Comparison of ENCODE assay signal across 9 cellular contexts in the genomic region with DNA sequence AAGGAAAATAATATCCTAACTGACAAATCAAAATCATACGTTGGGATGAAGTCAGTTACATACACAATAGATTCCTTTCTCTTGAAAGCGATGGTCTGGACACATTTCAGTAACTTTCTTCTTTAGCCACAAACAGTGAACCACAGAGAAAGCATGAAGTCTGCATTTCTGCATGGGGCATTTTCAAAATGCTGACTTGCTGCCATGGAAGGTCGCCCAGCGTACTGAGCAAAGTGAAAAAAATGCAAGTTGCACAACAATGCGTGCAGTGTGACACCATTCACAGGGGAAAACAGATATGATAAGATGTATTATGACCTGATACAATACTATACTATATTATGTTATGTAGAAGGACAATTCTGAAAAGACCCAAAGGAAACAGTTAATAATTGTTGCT.
DNase-seq lines count a peak whose midpoint lies in the region; ATAC-seq and TF ChIP-seq lines count a peak whose summit lies in the region.
"Had no signal": no experiment of that assay in that cellular context is flagged by ENCODE, and none has a peak within 500 bp of the region (broad histone marks: within the 10 kb centered on the region; RNA-seq: fewer than 3 reads in every experiment).

No MANE protein-coding gene starts in this region.

- no peak for TF ChIP-seq CTCF in gastrocnemius medialis (IDR thresholded peaks at IDR 0.05 in 4 of 5, conservative IDR thresholded peaks at IDR 0.05 in 1 of 5)

- H3K4me1 ChIP-seq in right cardiac atrium (ENCODE audit: control insufficient read depth, insufficient read depth, low read length) (peaks cover 3% of the 10 kb centered on the region), gastrocnemius medialis (no peaks in the 10 kb centered on the region)

- no peak overlapping the region for H3K4me3 ChIP-seq in right cardiac atrium (ENCODE audit: low read length)
- H3K4me3 ChIP-seq in gastrocnemius medialis, result no peak overlapping the region

- H3K27me3 ChIP-seq in right cardiac atrium (ENCODE audit: control insufficient read depth, insufficient read depth) (no peaks in the 10 kb centered on the region), gastrocnemius medialis (no peaks in the 10 kb centered on the region)

- H3K27ac ChIP-seq in right cardiac atrium (ENCODE audit: low read length) (no peak overlapping the region), gastrocnemius medialis (no peak overlapping the region)

- no peak for TF ChIP-seq POLR2A in gastrocnemius medialis (IDR thresholded peaks at IDR 0.05)

- in situ Hi-C loops in gastrocnemius medialis (cut with MboI; ENCODE audit: low sequenced_read_pairs in 4 of 4), result no loop called here

- DNase-seq in GM04504 (ENCODE audit: low read depth) (peak; percentile 91), astrocyte of the hippocampus (ENCODE audit: low read depth, low spot score) (peak; percentile 94), right cardiac atrium (peak; percentile 54 to 75 (median 70)), gastrocnemius medialis (peak; percentile 34), retina (no peak), NOMO-1 (lab: John Stamatoyannopoulos, UW; ENCODE audit: unreplicated experiment in 2 of 2) (no peak), mesenteric fat pad (ENCODE audit: low spot score) (no peak)
- no peak for DNase-seq in activated naive CD4-positive, alpha-beta T cell treated with Interleukin-2 at 50 U/mL for 16 hours
- DNase-seq: DND-41 had no signal

- ATAC-seq in right cardiac atrium (peak; percentile 70 to 77), gastrocnemius medialis (peak; percentile 74 to 85)

- no peaks in the 10 kb centered on the region for H3K9me3 ChIP-seq in right cardiac atrium (ENCODE audit: control insufficient read depth, low read length)
- no peaks in the 10 kb centered on the region for H3K9me3 ChIP-seq in gastrocnemius medialis

- H3K36me3 ChIP-seq in gastrocnemius medialis, result no peaks in the 10 kb centered on the region

- intact Hi-C loops in right cardiac atrium (cut with DNase I), result no loop called here
- intact Hi-C loops in gastrocnemius medialis (cut with DNase I; ENCODE audit: low total_unique reads), result no loop called here

- WGBS in right cardiac atrium, result 28% methylated on average over 5 of the region's 5 CpGs

Comparison
In these comparisons a context has a peak if more than half of its experiments do, and no peak if none do; other contexts are left out.
1. DNase-seq: peak in GM04504 (single experiment), astrocyte of the hippocampus (single experiment), right cardiac atrium (3 of 3) and gastrocnemius medialis (2 of 2); none in activated naive CD4-positive, alpha-beta T cell treated with Interleukin-2 at 50 U/mL for 16 hours (single experiment), retina (single experiment), NOMO-1 (0 of 2) and mesenteric fat pad (single experiment).